Comparison of ENCODE assay signal across 13 cellular contexts in genomic region chr11:10108901-10109665, GRCh38.
A peak's percentile ranks its signal among the peaks of the same experiment; 100 is the strongest.
DNase-seq lines count a peak whose midpoint lies in the region; ATAC-seq and TF ChIP-seq lines count a peak whose summit lies in the region.
"Had no signal": no experiment of that assay in that cellular context is flagged by ENCODE, and none has a peak within 500 bp of the region (broad histone marks: within the 10 kb centered on the region; RNA-seq: fewer than 3 reads in every experiment).

No MANE protein-coding gene starts in this region.

- H3K9me3 Mint-ChIP-seq in WTC11, result peaks cover 9% of the 10 kb centered on the region
- H3K9me3 Mint-ChIP-seq in activated naive CD8-positive, alpha-beta T cell treated with anti-CD3 and anti-CD28 coated beads for 36 hours, result peaks cover 5% of the 10 kb centered on the region

- CTCF ChIA-PET in WTC11 (lab: Charles Lee), result no interaction called here

- POLR2A ChIA-PET in WTC11 (lab: Charles Lee), result no interaction called here

- no peaks in the 10 kb centered on the region for H3K9me2 ChIP-seq in hepatocyte (replicated peaks; ENCODE audit: insufficient read depth)

- DNase-seq in DMS79 treated with DMSO at 0.1 percent for 48 hours (lab: John Stamatoyannopoulos, UW) (peak; percentile 9), DMS79 (lab: John Stamatoyannopoulos, UW) (no peak), WTC11 (ENCODE audit: low spot score) (no peak), hepatocyte (ENCODE audit: low spot score) (peak; percentile 7), tibial artery (peak; percentile 56 to 74), UCSD-AML1 (lab: John Stamatoyannopoulos, UW; ENCODE audit: unreplicated experiment) (no peak)
- no peak for DNase-seq in activated naive CD8-positive, alpha-beta T cell treated with anti-CD3 and anti-CD28 coated beads for 36 hours
- no peak for DNase-seq in activated CD4-positive, CD25-positive, alpha-beta regulatory T cell treated with anti-CD3 and anti-CD28 coated beads, Interleukin-2, amount 50 U/mL, for 72 hours
- DNase-seq: 8988T, body of pancreas, glutamatergic neuron, NCI-H2227 treated with DMSO at 0.1 percent for 48 hours had no signal

- H3K27me3 ChIP-seq in hepatocyte (no peaks in the 10 kb centered on the region), tibial artery (no peaks in the 10 kb centered on the region)
- H3K27me3 ChIP-seq: body of pancreas had no signal

- 77% methylated on average over 2 of the region's 2 CpGs for WGBS in hepatocyte (ENCODE audit: low lambda C conversion rate, missing lambda C conversion rate)

- H3K4me3 Mint-ChIP-seq in WTC11, result no peak overlapping the region
- no peak overlapping the region for H3K4me3 Mint-ChIP-seq in activated naive CD8-positive, alpha-beta T cell treated with anti-CD3 and anti-CD28 coated beads for 36 hours
- H3K4me3 Mint-ChIP-seq: stimulated activated naive CD8-positive, alpha-beta T cell treated with anti-CD3 and anti-CD28 coated beads, Interleukin-15, Interleukin-2, amounts not matched to agents 100 ng/mL and 50 ng/mL, for 24 hours had no signal

- TF ChIP-seq CTCF in WTC11 (IDR thresholded peaks at IDR 0.05), result no peak
- no peak for TF ChIP-seq CTCF in hepatocyte (IDR thresholded peaks at IDR 0.05; ENCODE audit: poor library complexity)
- no peak for TF ChIP-seq CTCF in tibial artery (IDR thresholded peaks at IDR 0.05)

- peak overlapping the region; percentile 84 for H3K27ac Mint-ChIP-seq in WTC11
- no peak overlapping the region for H3K27ac Mint-ChIP-seq in activated naive CD8-positive, alpha-beta T cell treated with anti-CD3 and anti-CD28 coated beads for 36 hours
- H3K27ac Mint-ChIP-seq: stimulated activated naive CD8-positive, alpha-beta T cell treated with anti-CD3 and anti-CD28 coated beads, Interleukin-15, Interleukin-2, amounts not matched to agents 100 ng/mL and 50 ng/mL, for 24 hours had no signal

- H3K79me2 ChIP-seq in hepatocyte, result no peaks in the 10 kb centered on the region

- H3K9me3 ChIP-seq in hepatocyte (ENCODE audit: low read depth) (no peaks in the 10 kb centered on the region), tibial artery (no peaks in the 10 kb centered on the region)
- H3K9me3 ChIP-seq: body of pancreas had no signal

- H3K36me3 Mint-ChIP-seq in WTC11, result peaks cover 7% of the 10 kb centered on the region; the same call in 1 of the 2 replicates
- peaks cover 5% of the 10 kb centered on the region for H3K36me3 Mint-ChIP-seq in activated naive CD8-positive, alpha-beta T cell treated with anti-CD3 and anti-CD28 coated beads for 36 hours

- H3K4me2 ChIP-seq in hepatocyte, result no peak overlapping the region

- ATAC-seq in WTC11, result no peak
- ATAC-seq: body of pancreas had no signal

- no peaks in the 10 kb centered on the region for H4K20me1 ChIP-seq in hepatocyte (ENCODE audit: insufficient read depth, poor library complexity, severe bottlenecking)

- H3K4me3 ChIP-seq in hepatocyte, result no peak overlapping the region
- H3K4me3 ChIP-seq in tibial artery, result no peak overlapping the region
- H3K4me3 ChIP-seq: body of pancreas had no signal

- H3K4me1 ChIP-seq in hepatocyte (ENCODE audit: insufficient read depth) (no peaks in the 10 kb centered on the region), tibial artery (peaks cover 0 to 56% (median 17%) of the 10 kb centered on the region in 4 donors)
- H3K4me1 ChIP-seq: body of pancreas had no signal

- H2AFZ ChIP-seq in hepatocyte, result no peak overlapping the region

- no peak overlapping the region for H3K27ac ChIP-seq in hepatocyte
- peak overlapping the region; percentile 30 to 37 for H3K27ac ChIP-seq in tibial artery

- intact Hi-C loops in tibial artery (cut with DNase I; ENCODE audit: low total_unique reads), result no loop called here

- H3K27me3 Mint-ChIP-seq in WTC11 (ENCODE audit: low read depth), result no peaks in the 10 kb centered on the region
- no peaks in the 10 kb centered on the region for H3K27me3 Mint-ChIP-seq in activated naive CD8-positive, alpha-beta T cell treated with anti-CD3 and anti-CD28 coated beads for 36 hours
- H3K27me3 Mint-ChIP-seq: stimulated activated naive CD8-positive, alpha-beta T cell treated with anti-CD3 and anti-CD28 coated beads, Interleukin-15, Interleukin-2, amounts not matched to agents 100 ng/mL and 50 ng/mL, for 24 hours had no signal

- H3K36me3 ChIP-seq in hepatocyte (replicated peaks; ENCODE audit: insufficient read depth, low read depth) (no peaks in the 10 kb centered on the region), tibial artery (no peaks in the 10 kb centered on the region)

- peaks cover 21% of the 10 kb centered on the region for H3K4me1 Mint-ChIP-seq in WTC11
- no peaks in the 10 kb centered on the region for H3K4me1 Mint-ChIP-seq in activated naive CD8-positive, alpha-beta T cell treated with anti-CD3 and anti-CD28 coated beads for 36 hours

TF ChIP-seq in WTC11, 78 proteins besides CTCF, POLR2A, EP300 and RAD21:
- no peak for TF ChIP-seq ATF3 (CRISPR knock-in tag; conservative IDR thresholded peaks at IDR 0.05)
- TF ChIP-seq, protein P1, sequence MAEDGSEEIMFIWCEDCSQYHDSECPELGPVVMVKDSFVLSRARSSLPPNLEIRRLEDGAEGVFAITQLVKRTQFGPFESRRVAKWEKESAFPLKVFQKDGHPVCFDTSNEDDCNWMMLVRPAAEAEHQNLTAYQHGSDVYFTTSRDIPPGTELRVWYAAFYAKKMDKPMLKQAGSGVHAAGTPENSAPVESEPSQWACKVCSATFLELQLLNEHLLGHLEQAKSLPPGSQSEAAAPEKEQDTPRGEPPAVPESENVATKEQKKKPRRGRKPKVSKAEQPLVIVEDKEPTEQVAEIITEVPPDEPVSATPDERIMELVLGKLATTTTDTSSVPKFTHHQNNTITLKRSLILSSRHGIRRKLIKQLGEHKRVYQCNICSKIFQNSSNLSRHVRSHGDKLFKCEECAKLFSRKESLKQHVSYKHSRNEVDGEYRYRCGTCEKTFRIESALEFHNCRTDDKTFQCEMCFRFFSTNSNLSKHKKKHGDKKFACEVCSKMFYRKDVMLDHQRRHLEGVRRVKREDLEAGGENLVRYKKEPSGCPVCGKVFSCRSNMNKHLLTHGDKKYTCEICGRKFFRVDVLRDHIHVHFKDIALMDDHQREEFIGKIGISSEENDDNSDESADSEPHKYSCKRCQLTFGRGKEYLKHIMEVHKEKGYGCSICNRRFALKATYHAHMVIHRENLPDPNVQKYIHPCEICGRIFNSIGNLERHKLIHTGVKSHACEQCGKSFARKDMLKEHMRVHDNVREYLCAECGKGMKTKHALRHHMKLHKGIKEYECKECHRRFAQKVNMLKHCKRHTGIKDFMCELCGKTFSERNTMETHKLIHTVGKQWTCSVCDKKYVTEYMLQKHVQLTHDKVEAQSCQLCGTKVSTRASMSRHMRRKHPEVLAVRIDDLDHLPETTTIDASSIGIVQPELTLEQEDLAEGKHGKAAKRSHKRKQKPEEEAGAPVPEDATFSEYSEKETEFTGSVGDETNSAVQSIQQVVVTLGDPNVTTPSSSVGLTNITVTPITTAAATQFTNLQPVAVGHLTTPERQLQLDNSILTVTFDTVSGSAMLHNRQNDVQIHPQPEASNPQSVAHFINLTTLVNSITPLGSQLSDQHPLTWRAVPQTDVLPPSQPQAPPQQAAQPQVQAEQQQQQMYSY (CRISPR knock-in tag; IDR thresholded peaks at IDR 0.05), result no peak
- TF ChIP-seq, protein P2, sequence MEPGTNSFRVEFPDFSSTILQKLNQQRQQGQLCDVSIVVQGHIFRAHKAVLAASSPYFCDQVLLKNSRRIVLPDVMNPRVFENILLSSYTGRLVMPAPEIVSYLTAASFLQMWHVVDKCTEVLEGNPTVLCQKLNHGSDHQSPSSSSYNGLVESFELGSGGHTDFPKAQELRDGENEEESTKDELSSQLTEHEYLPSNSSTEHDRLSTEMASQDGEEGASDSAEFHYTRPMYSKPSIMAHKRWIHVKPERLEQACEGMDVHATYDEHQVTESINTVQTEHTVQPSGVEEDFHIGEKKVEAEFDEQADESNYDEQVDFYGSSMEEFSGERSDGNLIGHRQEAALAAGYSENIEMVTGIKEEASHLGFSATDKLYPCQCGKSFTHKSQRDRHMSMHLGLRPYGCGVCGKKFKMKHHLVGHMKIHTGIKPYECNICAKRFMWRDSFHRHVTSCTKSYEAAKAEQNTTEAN (CRISPR knock-in tag; IDR thresholded peaks at IDR 0.05), result no peak
TF ChIP-seq in WTC11: peak in this region for 0.

Comparison
In these comparisons a context has a peak if more than half of its experiments do, and no peak if none do; other contexts are left out.
1. DNase-seq: peak in DMS79 treated with DMSO at 0.1 percent for 48 hours (single experiment), hepatocyte (single experiment) and tibial artery (2 of 2); none in DMS79 (single experiment), WTC11 (single experiment), UCSD-AML1 (single experiment), activated naive CD8-positive, alpha-beta T cell treated with anti-CD3 and anti-CD28 coated beads for 36 hours (single experiment) and activated CD4-positive, CD25-positive, alpha-beta regulatory T cell treated with anti-CD3 and anti-CD28 coated beads, Interleukin-2, amount 50 U/mL, for 72 hours (single experiment).